ENCODE assay signal across 1 cellular context in the genomic region with DNA sequence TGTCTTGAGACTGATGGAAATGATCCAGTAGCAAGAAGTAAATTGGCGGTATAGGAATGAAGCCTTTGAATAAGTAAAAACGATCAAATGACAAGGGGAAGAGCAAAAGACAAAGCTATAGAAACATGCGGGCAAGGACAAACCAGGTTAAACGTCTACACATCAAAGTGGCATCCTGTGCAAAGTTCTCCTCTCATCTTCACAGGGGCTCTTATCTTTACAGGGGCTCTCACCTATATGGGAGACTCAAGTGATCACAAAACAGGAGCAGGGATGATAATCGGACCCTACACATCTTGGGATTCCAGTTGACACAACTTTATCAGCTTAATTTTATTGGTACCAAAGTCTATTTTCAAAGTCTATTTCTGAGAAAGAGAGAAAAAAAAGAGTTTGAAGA.
TF ChIP-seq lines count a peak whose summit lies in the region.

No MANE protein-coding gene starts in this region.

TF ChIP-seq in HepG2, 621 proteins besides CTCF, POLR2A, EP300 and RAD21 (continued from another document):
- no peak for TF ChIP-seq ETV6 (CRISPR knock-in tag; conservative IDR thresholded peaks at IDR 0.05)
- peak; percentile 58; the same call in 1 of the 2 replicates for TF ChIP-seq HNF4G (IDR thresholded peaks at IDR 0.05; ENCODE audit: borderline replicate concordance, low read depth, low read length)
- TF ChIP-seq HNF4G (CRISPR knock-in tag; IDR thresholded peaks at IDR 0.05; ENCODE audit: borderline replicate concordance, low read depth) = no peak
- TF ChIP-seq SMAD3 (CRISPR knock-in tag; IDR thresholded peaks at IDR 0.05) = peak; percentile 21
- no peak for TF ChIP-seq ATF1 (CRISPR knock-in tag; IDR thresholded peaks at IDR 0.05)
- TF ChIP-seq ZNF644 (CRISPR knock-in tag; IDR thresholded peaks at IDR 0.05; ENCODE audit: low read depth) = 0 out of 2 replicates have a peak, but pooled peaks have one; percentile 8
- peak; percentile 87 for TF ChIP-seq ZMYM4 (CRISPR knock-in tag; IDR thresholded peaks at IDR 0.05)
- no peak for TF ChIP-seq CBX5 (CRISPR knock-in tag; IDR thresholded peaks at IDR 0.05; ENCODE audit: borderline replicate concordance)
- no peak for TF ChIP-seq SOX6 (IDR thresholded peaks at IDR 0.05)
- TF ChIP-seq SOX6 (CRISPR knock-in tag; IDR thresholded peaks at IDR 0.05) = peak; percentile 94
- no peak for TF ChIP-seq AHR (CRISPR knock-in tag; IDR thresholded peaks at IDR 0.05)
- no peak for TF ChIP-seq SAP130 (CRISPR knock-in tag; IDR thresholded peaks at IDR 0.05; ENCODE audit: low read depth)
- TF ChIP-seq SETDB1 (CRISPR knock-in tag; IDR thresholded peaks at IDR 0.05; ENCODE audit: borderline replicate concordance) = no peak
- no peak for TF ChIP-seq ZNF441 (CRISPR knock-in tag; IDR thresholded peaks at IDR 0.05; ENCODE audit: borderline replicate concordance)
- TF ChIP-seq ASH2L (IDR thresholded peaks at IDR 0.05; ENCODE audit: insufficient read length, low read depth, low read length) = no peak
- no peak for TF ChIP-seq ZNF501 (CRISPR knock-in tag; IDR thresholded peaks at IDR 0.05)
- peak; percentile 73 for TF ChIP-seq MED1 (CRISPR knock-in tag; IDR thresholded peaks at IDR 0.05)
- no peak for TF ChIP-seq HOXD1 (CRISPR knock-in tag; IDR thresholded peaks at IDR 0.05)
- TF ChIP-seq SIX1 (CRISPR knock-in tag; IDR thresholded peaks at IDR 0.05; ENCODE audit: borderline replicate concordance) = peak; percentile 74; the same call in 1 of the 2 replicates
- TF ChIP-seq TEAD3 (CRISPR knock-in tag; optimal IDR thresholded peaks at IDR 0.05; ENCODE audit: borderline replicate concordance) = peak; percentile 65
- TF ChIP-seq ZSCAN30 (CRISPR knock-in tag; IDR thresholded peaks at IDR 0.05) = 0 out of 2 replicates have a peak, but pooled peaks have one; percentile 43
- peak; percentile 41; the same call in 1 of the 2 replicates for TF ChIP-seq BCL6 (CRISPR knock-in tag; IDR thresholded peaks at IDR 0.05)
- no peak for TF ChIP-seq MAFK (conservative IDR thresholded peaks at IDR 0.05 in 1 of 2, IDR thresholded peaks at IDR 0.05 in 1 of 2; ENCODE audit: low read length in 2 of 2)
- TF ChIP-seq ZNF282 (IDR thresholded peaks at IDR 0.05; ENCODE audit: partially characterized antibody) = no peak
- TF ChIP-seq ZNF713 (CRISPR knock-in tag; IDR thresholded peaks at IDR 0.05) = no peak
- peak; percentile 58; the same call in 1 of the 2 replicates for TF ChIP-seq KDM6A (CRISPR knock-in tag; IDR thresholded peaks at IDR 0.05; ENCODE audit: low read depth)
- TF ChIP-seq ZNF18 (CRISPR knock-in tag; IDR thresholded peaks at IDR 0.05; ENCODE audit: insufficient replicate concordance) = no peak
- peak; percentile 25; the same call in 1 of the 2 replicates for TF ChIP-seq ERF (CRISPR knock-in tag; IDR thresholded peaks at IDR 0.05)
- no peak for TF ChIP-seq ZNF101 (CRISPR knock-in tag; IDR thresholded peaks at IDR 0.05; ENCODE audit: borderline replicate concordance, low read depth)
- TF ChIP-seq ZNF503 (CRISPR knock-in tag; IDR thresholded peaks at IDR 0.05) = peak; percentile 35; the same call in 1 of the 2 replicates
- peak; percentile 73 for TF ChIP-seq CREM (IDR thresholded peaks at IDR 0.05)
- no peak for TF ChIP-seq CREM (CRISPR knock-in tag; IDR thresholded peaks at IDR 0.05)
- TF ChIP-seq HNF4A (CRISPR knock-in tag; IDR thresholded peaks at IDR 0.05) = peak; percentile 86
- TF ChIP-seq HMG20A (CRISPR knock-in tag; IDR thresholded peaks at IDR 0.05; ENCODE audit: borderline replicate concordance) = peak; percentile 74
- no peak for TF ChIP-seq ZNF468 (CRISPR knock-in tag; IDR thresholded peaks at IDR 0.05)
- TF ChIP-seq, protein P1, sequence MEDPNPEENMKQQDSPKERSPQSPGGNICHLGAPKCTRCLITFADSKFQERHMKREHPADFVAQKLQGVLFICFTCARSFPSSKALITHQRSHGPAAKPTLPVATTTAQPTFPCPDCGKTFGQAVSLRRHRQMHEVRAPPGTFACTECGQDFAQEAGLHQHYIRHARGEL (CRISPR knock-in tag; IDR thresholded peaks at IDR 0.05) = no peak
